ENCODE assay signal across 8 cellular contexts in the genomic region with DNA sequence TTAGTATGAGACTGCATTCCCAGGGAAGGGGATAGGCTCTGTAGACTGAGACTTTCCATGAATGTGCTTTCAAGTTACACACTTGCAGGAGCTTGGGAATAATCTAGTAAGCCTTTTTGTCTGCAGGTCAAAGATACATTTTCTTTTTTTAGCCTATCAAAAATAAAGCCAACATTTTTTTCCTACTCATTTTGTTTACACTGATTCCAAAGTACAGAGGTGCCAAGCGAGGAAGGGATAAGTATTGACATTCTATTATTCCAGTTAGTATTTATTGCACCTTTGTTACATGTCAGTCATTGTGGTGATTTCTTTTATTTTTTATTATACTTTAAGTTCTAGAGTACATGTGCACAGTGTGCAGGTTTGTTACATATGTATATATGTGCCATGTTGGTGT.
"Had no signal": no experiment of that assay in that cellular context is flagged by ENCODE, and none has a peak within 500 bp of the region (broad histone marks: within the 10 kb centered on the region; RNA-seq: fewer than 3 reads in every experiment).

No MANE protein-coding gene starts in this region.

- H3K4me3 ChIP-seq: GM23338, HAP-1 had no signal

- DNase-seq: H7, HFFc6, KBM-7 had no signal

- H3K4me2 ChIP-seq: GM23338 had no signal

- FAIRE-seq: H1 had no signal

- ATAC-seq: GM23338, HCT116 had no signal

- H3K4me1 ChIP-seq: HAP-1 had no signal

- H3K27ac ChIP-seq: HL-60 had no signal

- H3K36me3 ChIP-seq: HAP-1 had no signal

- H3K9me3 ChIP-seq: HAP-1 had no signal
